8 cellular contexts compared by ENCODE assay signal in the genomic region with DNA sequence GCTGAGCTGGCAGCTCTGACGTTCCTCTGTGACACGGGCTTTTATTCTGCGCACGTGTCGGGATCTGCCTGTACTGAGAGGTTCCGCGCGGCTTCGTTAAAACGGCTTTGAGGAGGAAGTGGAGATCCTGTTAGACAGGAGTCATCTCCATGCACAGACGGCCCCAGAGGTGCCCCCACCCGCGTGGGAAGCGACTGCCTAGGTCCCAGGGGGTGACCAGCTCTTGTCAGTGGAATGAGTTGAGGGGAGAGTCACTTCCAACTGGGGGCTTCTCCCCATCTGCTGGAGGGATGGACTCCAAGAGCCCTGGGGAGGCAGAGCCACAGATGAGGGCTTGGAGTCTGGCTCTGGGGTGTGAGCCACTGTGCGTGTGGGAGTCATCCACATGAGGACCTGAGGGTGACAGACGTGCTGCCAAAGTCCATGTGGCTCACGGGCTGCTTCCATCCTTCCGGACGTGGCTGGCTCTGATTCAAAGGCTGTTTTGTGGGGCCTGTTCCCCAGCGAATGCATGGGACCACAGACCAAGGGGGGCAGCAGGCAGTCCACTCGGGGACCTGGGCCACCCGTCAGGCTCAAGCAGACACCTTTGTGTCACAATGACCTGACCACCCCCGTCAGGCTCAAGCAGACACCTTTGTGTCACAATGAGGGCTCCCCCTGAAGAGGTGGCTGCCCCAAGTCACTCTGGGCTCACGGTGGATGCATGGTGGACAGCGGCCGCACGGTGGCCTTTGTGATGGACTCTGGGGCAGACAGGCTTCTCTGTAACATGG. TPM values are rescaled to one million over a fixed set of nuclear protein-coding genes. Genes with fewer than 3 reads are reported as not detected.
DNase-seq lines count a peak whose midpoint lies in the region; ATAC-seq and TF ChIP-seq lines count a peak whose summit lies in the region.

No MANE protein-coding gene starts in this region.

- ATAC-seq in thoracic aorta (ENCODE audit: insufficient number of reproducible peaks, low FRiP score, low read depth) (no peak), HG03442 (IDR thresholded peaks at IDR 0.05; ENCODE audit: unreplicated experiment) (no peak), HG02759 (IDR thresholded peaks at IDR 0.05; ENCODE audit: unreplicated experiment) (no peak)

- intact Hi-C loops in dorsolateral prefrontal cortex (cut with DNase I) = no loop called here

- H3K4me3 ChIP-seq in dorsolateral prefrontal cortex (peak overlapping the region in 44 of 59 donors; percentile 9 to 66 (median 48)), mesodermal cell (ENCODE audit: extremely low read depth, insufficient read depth, low read length, poor library complexity, severe bottlenecking) (no peak overlapping the region), thoracic aorta (peak overlapping the region; percentile 68)

- TF ChIP-seq CTCF in dorsolateral prefrontal cortex (IDR thresholded peaks at IDR 0.05 in 54 of 56, conservative IDR thresholded peaks at IDR 0.05 in 2 of 56; ENCODE audit: low read depth in 1 of 56, partially characterized antibody in 56 of 56) = no peak
- no peak for TF ChIP-seq CTCF in thoracic aorta (IDR thresholded peaks at IDR 0.05)

- H3K27me3 ChIP-seq in dorsolateral prefrontal cortex (peaks cover 0 to 8% (median 0%) of the 10 kb centered on the region in 45 donors), thoracic aorta (replicated peaks; ENCODE audit: insufficient read depth) (no peaks in the 10 kb centered on the region)

- DNase-seq in NCI-H748 (lab: John Stamatoyannopoulos, UW; ENCODE audit: unreplicated experiment) = peak; percentile 33
- DNase-seq in NCI-H748 treated with DMSO at 0.1 percent for 48 hours (lab: John Stamatoyannopoulos, UW) = no peak
- DNase-seq in T-helper 9 cell = peak; percentile 28
- DNase-seq in dorsolateral prefrontal cortex = peak in 6 of 10 donors; percentile 57 to 70 (median 68)
- no peak for DNase-seq in thoracic aorta (ENCODE audit: low spot score)

- 83 to 93% methylated on average over 19 to 23 of the region's 27 CpGs for WGBS in mesodermal cell (ENCODE audit: insufficient coverage in 2 of 2), 2 experiments

- peaks cover 19% of the 10 kb centered on the region for H3K4me1 ChIP-seq in mesodermal cell (ENCODE audit: control insufficient read depth, insufficient read depth, low read length, poor library complexity, severe bottlenecking)
- H3K4me1 ChIP-seq in thoracic aorta (ENCODE audit: control insufficient read depth in 1 of 2, low read depth in 2 of 2) = peaks cover 15 to 19% of the 10 kb centered on the region in 2 donors

- H3K9me3 ChIP-seq in mesodermal cell (ENCODE audit: control insufficient read depth, low read length) = no peaks in the 10 kb centered on the region
- H3K9me3 ChIP-seq in thoracic aorta = no peaks in the 10 kb centered on the region

- H3K27ac ChIP-seq in dorsolateral prefrontal cortex (peak overlapping the region in 10 of 59 donors; percentile 1 to 53 (median 12)), mesodermal cell (ENCODE audit: low read depth, low read length, severe bottlenecking) (peak overlapping the region; percentile 71), thoracic aorta (no peak overlapping the region)

- peaks cover 36% of the 10 kb centered on the region for H3K36me3 ChIP-seq in mesodermal cell (ENCODE audit: control insufficient read depth, insufficient read depth, low read length)
- H3K36me3 ChIP-seq in thoracic aorta = peaks cover 30% of the 10 kb centered on the region

RNA-seq across cellular contexts. Expression of gene PTTG1IP, which starts 26.8 kb away (rescaled TPM):
- total RNA-seq in dorsolateral prefrontal cortex (100 to 1,000 TPM in 67 of 120 experiments, 10 to 100 TPM in 53; 59.2 to 243 (median 103) TPM), thoracic aorta (100 to 1,000 TPM; 301 to 351 TPM)
- polyA plus RNA-seq in mesodermal cell (2013, experiment 1 of 2) = 463 TPM
- polyA plus RNA-seq in mesodermal cell (2013, experiment 2 of 2) = 473 TPM

RNA-seq across cellular contexts. Expression of gene SUMO3, which starts 28.8 kb away (rescaled TPM):
- total RNA-seq in dorsolateral prefrontal cortex (100 to 1,000 TPM in 16 of 120 experiments, 10 to 100 TPM in 104; 44.1 to 127 (median 83.9) TPM), thoracic aorta (10 to 100 TPM; 66.5 to 66.9 TPM)
- 108 TPM for polyA plus RNA-seq in mesodermal cell (2013, experiment 1 of 2)
- polyA plus RNA-seq in mesodermal cell (2013, experiment 2 of 2) = 108 TPM

RNA-seq across cellular contexts. Expression of gene UBE2G2, which starts 45.1 kb away (rescaled TPM):
- total RNA-seq in dorsolateral prefrontal cortex (100 to 1,000 TPM in 7 of 120 experiments, 10 to 100 TPM in 113; 62.2 to 111 (median 84.5) TPM), thoracic aorta (100 to 1,000 TPM in 1 of 2 donors, 10 to 100 TPM in 1; 67.7 to 138 TPM)
- polyA plus RNA-seq in mesodermal cell (2013, experiment 1 of 2) = 46.6 TPM
- 39.9 TPM for polyA plus RNA-seq in mesodermal cell (2013, experiment 2 of 2)

Comparison
In these comparisons a context has a peak if more than half of its experiments do, and no peak if none do; other contexts are left out.
1. DNase-seq: peak in NCI-H748 (single experiment), T-helper 9 cell (single experiment) and dorsolateral prefrontal cortex (6 of 10); none in NCI-H748 treated with DMSO at 0.1 percent for 48 hours (single experiment) and thoracic aorta (single experiment).